Comparison of ENCODE assay signal across 11 cellular contexts in genomic region chr6:159608961-159609673, GRCh38.
DNase-seq lines count a peak whose midpoint lies in the region; ATAC-seq, FAIRE-seq and TF ChIP-seq lines count a peak whose summit lies in the region.
"Had no signal": no experiment of that assay in that cellular context is flagged by ENCODE, and none has a peak within 500 bp of the region (broad histone marks: within the 10 kb centered on the region; RNA-seq: fewer than 3 reads in every experiment).

No MANE protein-coding gene starts in this region.

- no peaks in the 10 kb centered on the region for H3K36me3 ChIP-seq in astrocyte (ENCODE audit: insufficient read depth, low read length)

- H3K4me2 ChIP-seq in astrocyte (ENCODE audit: low read length), result no peak overlapping the region

- H3K27me3 ChIP-seq in astrocyte (ENCODE audit: insufficient read depth, low read length), result no peaks in the 10 kb centered on the region

- no peak overlapping the region for H3K9ac ChIP-seq in astrocyte (ENCODE audit: low read length)

- H3K27me3 Mint-ChIP-seq in astrocyte (ENCODE audit: low read depth, unreplicated experiment), result no peaks in the 10 kb centered on the region

- no peaks in the 10 kb centered on the region for H3K36me3 Mint-ChIP-seq in astrocyte (ENCODE audit: low read depth, unreplicated experiment)

- H3K9me3 Mint-ChIP-seq in astrocyte (ENCODE audit: unreplicated experiment), result no peaks in the 10 kb centered on the region

- H4K20me1 ChIP-seq in astrocyte (ENCODE audit: insufficient read depth, low read length), result no peaks in the 10 kb centered on the region

- no peak for FAIRE-seq in astrocyte (lab: Jason Lieb, UNC)
- FAIRE-seq: colon had no signal

- ATAC-seq in HG03060 (IDR thresholded peaks at IDR 0.05; ENCODE audit: low read depth, unreplicated experiment) (peak; percentile 47), HG02763 (IDR thresholded peaks at IDR 0.05; ENCODE audit: unreplicated experiment) (no peak), GM18520 (IDR thresholded peaks at IDR 0.05; ENCODE audit: unreplicated experiment) (no peak)

- H3K9me3 ChIP-seq in astrocyte (ENCODE audit: insufficient read depth, low read depth, low read length), result no peaks in the 10 kb centered on the region

- H3K4me3 Mint-ChIP-seq in astrocyte (ENCODE audit: unreplicated experiment), result no peak overlapping the region

- H2AFZ ChIP-seq in astrocyte (ENCODE audit: low read depth, low read length), result no peak overlapping the region

- H3K4me1 ChIP-seq in astrocyte (ENCODE audit: insufficient read depth, low read length), result no peaks in the 10 kb centered on the region

- no peak overlapping the region for H3K4me3 ChIP-seq in astrocyte (ENCODE audit: insufficient read depth, low read depth, low read length)

- no peak overlapping the region for H3K27ac ChIP-seq in astrocyte (ENCODE audit: low read depth, low read length)

- TF ChIP-seq CTCF in astrocyte (IDR thresholded peaks at IDR 0.05; ENCODE audit: insufficient read depth, low read depth, low read length), result peak; percentile 50

- H3K4me1 Mint-ChIP-seq in astrocyte (ENCODE audit: low read depth, unreplicated experiment), result no peaks in the 10 kb centered on the region

- no peaks in the 10 kb centered on the region for H3K79me2 ChIP-seq in astrocyte (ENCODE audit: insufficient read depth, low read length)

- H3K27ac Mint-ChIP-seq in astrocyte (ENCODE audit: unreplicated experiment), result no peak overlapping the region

- DNase-seq in NCI-H82 (lab: John Stamatoyannopoulos, UW) (peak; percentile 51), NCI-H82 treated with DMSO at 0.1 percent for 48 hours (lab: John Stamatoyannopoulos, UW; ENCODE audit: unreplicated experiment) (no peak), astrocyte (ENCODE audit: low read depth) (peak; percentile 25), myocyte (ENCODE audit: low read depth) (peak; percentile 28), Ammon's horn (ENCODE audit: low spot score) (no peak)
- DNase-seq: COR-L47, NCI-H2029 treated with DMSO at 0.1 percent for 48 hours had no signal

Comparison
In these comparisons a context has a peak if more than half of its experiments do, and no peak if none do; other contexts are left out.
1. DNase-seq: peak in NCI-H82 (single experiment), astrocyte (single experiment) and myocyte (single experiment); none in NCI-H82 treated with DMSO at 0.1 percent for 48 hours (single experiment) and Ammon's horn (single experiment).